22 cellular contexts compared by ENCODE assay signal in the genomic region with DNA sequence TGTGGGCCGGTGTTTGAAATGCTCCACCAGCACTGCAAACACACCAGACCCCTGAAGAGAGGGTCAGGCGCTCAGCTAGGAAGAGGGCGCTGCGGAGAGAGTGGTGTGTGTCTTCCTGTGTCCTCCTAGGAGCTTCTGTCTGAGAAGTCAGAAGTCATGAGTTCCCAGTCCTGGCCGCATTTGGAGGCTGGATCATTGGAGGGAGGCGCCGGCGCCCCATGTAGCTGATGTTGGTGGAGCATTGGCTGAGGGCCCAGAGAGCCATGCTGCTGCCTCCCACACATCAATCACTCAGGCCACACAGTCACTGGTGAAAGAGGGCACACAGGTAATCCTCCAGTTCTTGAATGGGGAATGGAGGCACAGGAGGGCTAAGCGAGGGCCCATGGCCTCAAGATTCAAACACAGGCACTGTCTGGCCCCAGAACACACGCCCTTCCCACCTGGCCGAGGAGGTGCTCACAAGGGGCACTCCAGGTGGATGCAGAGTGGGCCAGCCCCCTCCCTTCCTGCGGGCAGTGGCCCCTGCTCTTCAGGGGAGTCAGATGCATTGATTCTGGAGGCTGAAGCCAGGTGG.
"Had no signal": no experiment of that assay in that cellular context is flagged by ENCODE, and none has a peak within 500 bp of the region (broad histone marks: within the 10 kb centered on the region; RNA-seq: fewer than 3 reads in every experiment).

No MANE protein-coding gene starts in this region.

- H3K27me3 Mint-ChIP-seq: activated CD4-positive, alpha-beta T cell treated with anti-CD3 and anti-CD28 coated beads, Interleukin-2, amount 10 ng/mL, durations not matched to agents 24 days and 14 days; activated CD8-positive, alpha-beta T cell treated with anti-CD3 and anti-CD28 coated beads for 36 hours; activated naive CD8-positive, alpha-beta T cell treated with anti-CD3 and anti-CD28 coated beads, Interleukin-2, amount 50 U/mL, for 24 hours; brain had no signal

- H3K4me3 Mint-ChIP-seq: activated CD4-positive, alpha-beta T cell treated with anti-CD3 and anti-CD28 coated beads, Interleukin-2, amount 10 ng/mL, durations not matched to agents 24 days and 14 days; activated CD8-positive, alpha-beta T cell treated with anti-CD3 and anti-CD28 coated beads for 36 hours; activated naive CD4-positive, alpha-beta T cell treated with anti-CD3 and anti-CD28 coated beads for 36 hours; activated naive CD8-positive, alpha-beta T cell treated with anti-CD3 and anti-CD28 coated beads, Interleukin-2, amount 50 U/mL, for 24 hours; brain; T-helper 1 cell treated with Interleukin-12 subunit alpha and Interleukin-12 subunit beta and Interleukin-4 antibody, amounts not matched to agents 30 μg/mL and 1 μg/mL, for 36 hours; T-helper 2 cell treated with Interferon-gamma antibody and Interleukin-4, amounts not matched to agents 5 μg/mL and 100 μg/mL, for 36 hours had no signal

- ATAC-seq: activated CD8-positive, alpha-beta T cell treated with anti-CD3 and anti-CD28 coated beads for 36 hours; activated naive CD8-positive, alpha-beta T cell treated with anti-CD3 and anti-CD28 coated beads, Interleukin-2, amount 50 U/mL, for 24 hours had no signal

- H3K27ac ChIP-seq: RWPE1 had no signal

- DNase-seq: activated CD4-positive, alpha-beta T cell treated with anti-CD3 and anti-CD28 coated beads, Interleukin-2, amount 10 ng/mL, durations not matched to agents 24 days and 14 days; activated CD4-positive, alpha-beta T cell treated with anti-CD3 and anti-CD28 coated beads, Interleukin-2, amount 50 U/mL, for 4 hours; activated CD8-positive, alpha-beta T cell treated with anti-CD3 and anti-CD28 coated beads for 36 hours; activated gamma-delta T cell treated with Interleukin-2 at 50 U/mL for 16 hours; activated naive CD4-positive, alpha-beta T cell treated with anti-CD3 and anti-CD28 coated beads for 36 hours; activated naive CD8-positive, alpha-beta T cell treated with anti-CD3 and anti-CD28 coated beads, Interleukin-2, amount 50 U/mL, for 24 hours; activated T-cell treated with anti-CD3 and anti-CD28 coated beads, Interleukin-2, amount 50 U/mL, for 1 hour; anterior cingulate cortex; caudate nucleus; Karpas-422; KBM-7; NCI-H1105; NCI-H1436; NCI-H1694 treated with DMSO at 0.1 percent for 48 hours; NCI-H2029; NCI-H345; NCI-H524 treated with DMSO at 0.1 percent for 48 hours; Right ventricle myocardium superior had no signal

- H3K27ac Mint-ChIP-seq: activated CD8-positive, alpha-beta T cell treated with anti-CD3 and anti-CD28 coated beads for 36 hours; T-helper 2 cell treated with Interferon-gamma antibody and Interleukin-4, amounts not matched to agents 5 μg/mL and 100 μg/mL, for 36 hours had no signal
